17 cellular contexts compared by ENCODE assay signal in genomic region chr4:99540287-99540939, GRCh38. TPM values are rescaled to one million over a fixed set of nuclear protein-coding genes. Genes with fewer than 3 reads are reported as not detected.
DNase-seq lines count a peak whose midpoint lies in the region; ATAC-seq and TF ChIP-seq lines count a peak whose summit lies in the region.
"Had no signal": no experiment of that assay in that cellular context is flagged by ENCODE, and none has a peak within 500 bp of the region (broad histone marks: within the 10 kb centered on the region; RNA-seq: fewer than 3 reads in every experiment).

No MANE protein-coding gene starts in this region.

- H3K36me3 Mint-ChIP-seq in osteocyte (ENCODE audit: unreplicated experiment): peaks cover 1% of the 10 kb centered on the region

- H3K27me3 Mint-ChIP-seq in osteocyte (ENCODE audit: unreplicated experiment): no peaks in the 10 kb centered on the region
- H3K27me3 Mint-ChIP-seq: CD4-positive, alpha-beta T cell had no signal

- peaks cover 33% of the 10 kb centered on the region for H3K4me1 Mint-ChIP-seq in osteocyte (ENCODE audit: unreplicated experiment)
- H3K4me1 Mint-ChIP-seq: B cell had no signal

- H3K27ac Mint-ChIP-seq in osteocyte (ENCODE audit: unreplicated experiment): peak overlapping the region; percentile 63
- H3K27ac Mint-ChIP-seq: B cell; CD4-positive, alpha-beta T cell had no signal

- H3K9me3 Mint-ChIP-seq in osteocyte (ENCODE audit: unreplicated experiment): peaks cover 14% of the 10 kb centered on the region

- ATAC-seq in GM18498 (IDR thresholded peaks at IDR 0.05; ENCODE audit: unreplicated experiment): no peak

- no peak overlapping the region for H3K4me3 Mint-ChIP-seq in osteocyte (ENCODE audit: unreplicated experiment)
- H3K4me3 Mint-ChIP-seq: B cell; CD4-positive, alpha-beta T cell had no signal

- peak; percentile 2 for DNase-seq in HT-29 (ENCODE audit: low spot score)
- peak; percentile 60 for DNase-seq in epithelial cell of proximal tubule (ENCODE audit: low read depth)
- no peak for DNase-seq in osteocyte (ENCODE audit: extremely low spot score, unreplicated experiment)
- no peak for DNase-seq in D341Med (ENCODE audit: low spot score)
- DNase-seq in GF-D8 (lab: John Stamatoyannopoulos, UW): no peak
- no peak for DNase-seq in NCI-H1436 (lab: John Stamatoyannopoulos, UW)
- DNase-seq: CD4-positive, alpha-beta T cell; DMS79 treated with DMSO at 0.1 percent for 48 hours; NCI-H1105; NCI-H187 treated with DMSO at 0.1 percent for 48 hours; NCI-H526 treated with DMSO at 0.1 percent for 48 hours had no signal

- no peak overlapping the region for H3K4me3 ChIP-seq in epithelial cell of proximal tubule (ENCODE audit: low read depth, low read length)
- H3K4me3 ChIP-seq: SJSA1 had no signal

- TF ChIP-seq CTCF in epithelial cell of proximal tubule (conservative IDR thresholded peaks at IDR 0.05; ENCODE audit: low read depth, low read length): no peak
- no peak for TF ChIP-seq CTCF in osteocyte (IDR thresholded peaks at IDR 0.05)

RNA-seq across cellular contexts. Expression of gene TRMT10A, which starts 23.4 kb away (rescaled TPM):
- 2.5 and 3.3 TPM in 2 replicates for total RNA-seq in HT-29 (2014; rRNA removed; shearing (Covaris generic))
- total RNA-seq in epithelial cell of proximal tubule (9.9 and 10.2 TPM in 2 replicates), osteocyte (5.4 and 6.3 TPM in 2 replicates)

RNA-seq across cellular contexts. Expression of gene C4orf17, which starts 29.6 kb away (rescaled TPM):
- total RNA-seq in HT-29 (2014; rRNA removed; shearing (Covaris generic)): not detected in 2 replicates
- not detected in 2 replicates for total RNA-seq in epithelial cell of proximal tubule
- not detected in 2 replicates for total RNA-seq in osteocyte
- total RNA-seq: B cell; CD4-positive, alpha-beta T cell; G401; H4; LHCN-M2; SJSA1 had no signal

RNA-seq across cellular contexts. Expression of gene MTTP, which starts 34.2 kb away (rescaled TPM):
- not detected in 2 replicates for total RNA-seq in HT-29 (2014; rRNA removed; shearing (Covaris generic))
- under 0.01 TPM in 1 of 2 replicates, not detected in the other for total RNA-seq in epithelial cell of proximal tubule
- total RNA-seq in osteocyte: not detected in 2 replicates
- total RNA-seq: B cell; CD4-positive, alpha-beta T cell; G401 had no signal

Comparison
In these comparisons a context has a peak if more than half of its experiments do, and no peak if none do; other contexts are left out.
1. DNase-seq: peak in HT-29 (single experiment) and epithelial cell of proximal tubule (single experiment); none in osteocyte (single experiment), D341Med (single experiment), GF-D8 (single experiment) and NCI-H1436 (single experiment).